Comparison of ENCODE assay signal across 8 cellular contexts in genomic region chr12:120116443-120116791, GRCh38. TPM values are rescaled to one million over a fixed set of nuclear protein-coding genes. Genes with fewer than 3 reads are reported as not detected.
A peak's percentile ranks its signal among the peaks of the same experiment; 100 is the strongest.
DNase-seq lines count a peak whose midpoint lies in the region; ATAC-seq, FAIRE-seq and TF ChIP-seq lines count a peak whose summit lies in the region.

Gene RAB35, minus strand, starts transcription at chr12:120116753. Its CDS starts 103 bp downstream, at chr12:120116650.

- peak; percentile 0 for ATAC-seq in HG03108 (IDR thresholded peaks at IDR 0.05; ENCODE audit: unreplicated experiment)
- ATAC-seq in K562 = no peak
- ATAC-seq in HG02840 (IDR thresholded peaks at IDR 0.05; ENCODE audit: low FRiP score, unreplicated experiment) = no peak

- H3K4me3 ChIP-seq in BE2C (ENCODE audit: low read depth, low read length) (peak within 1 kb of the TSS; percentile 91), K562 (peak within 1 kb of the TSS; percentile 75), kidney epithelial cell (ENCODE audit: low read depth, low read length) (peak within 1 kb of the TSS; percentile 61)

- H3K36me3 ChIP-seq in BE2C = peaks cover 15% of the 10 kb centered on the region
- H3K36me3 ChIP-seq in K562 (ENCODE audit: control insufficient read depth, insufficient read depth, low read length) = peaks cover 36% of the 10 kb centered on the region
- H3K36me3 ChIP-seq in kidney epithelial cell (ENCODE audit: control insufficient read depth, insufficient read depth, low read length) = no peaks in the 10 kb centered on the region

- TF ChIP-seq RAD21 in K562 (CRISPR knock-in tag; conservative IDR thresholded peaks at IDR 0.05 in 1 of 2, IDR thresholded peaks at IDR 0.05 in 1 of 2) = no peak

- H3K79me2 ChIP-seq in K562 (ENCODE audit: control insufficient read depth, insufficient read depth, low read length) = peaks cover 71% of the 10 kb centered on the region

- no TSS peak for BruUV-seq in K562 (replicated peaks; lab: Mats Ljungman, UMichigan)

- peak within 1 kb of the TSS; percentile 77 to 96 for H3K9ac ChIP-seq in K562 (ENCODE audit: insufficient read depth in 1 of 2, low read depth in 2 of 2, low read length in 2 of 2)

- 2% methylated on average over 9 of the region's 49 CpGs for WGBS in K562 (ENCODE audit: insufficient coverage, low coverage, missing lambda C conversion rate)

- CTCF ChIA-PET in K562 (lab: Yijun Ruan, JAX; ENCODE audit: low intra/inter-chr PET ratio) = no interaction called here

- H2AFZ ChIP-seq in K562 (ENCODE audit: low read depth, low read length) = peak within 1 kb of the TSS; percentile 92

- TF ChIP-seq EP300 in K562 (IDR thresholded peaks at IDR 0.05; ENCODE audit: low read length) = peak; percentile 19; the same call in 1 of the 2 replicates

- no peak for FAIRE-seq in K562 (lab: Jason Lieb, UNC)

- H3K4me1 ChIP-seq in BE2C (peaks cover 5% of the 10 kb centered on the region; the same call in 1 of the 2 replicates), K562 (replicated peaks in 1 of 2; ENCODE audit: control insufficient read depth in 2 of 2, insufficient read depth in 2 of 2, low read length in 2 of 2) (peaks cover 15 to 32% of the 10 kb centered on the region in 2 experiments; a peak in 4 of 5 replicates)

- H4K20me1 ChIP-seq in K562 (replicated peaks; ENCODE audit: control insufficient read depth, insufficient read depth, low read length) = peaks cover 10% of the 10 kb centered on the region; the same call in 1 of the 2 replicates

- H3K4me2 ChIP-seq in K562 (ENCODE audit: insufficient read depth, low read length) = peak within 1 kb of the TSS; percentile 97

- peaks cover 6% of the 10 kb centered on the region for H3K9me1 ChIP-seq in K562 (ENCODE audit: control insufficient read depth, insufficient read depth, low read length)

- H3K27me3 ChIP-seq in BE2C (no peaks in the 10 kb centered on the region), K562 (ENCODE audit: control insufficient read depth in 2 of 2, insufficient read depth in 2 of 2, low read length in 2 of 2) (no peaks in the 10 kb centered on the region), kidney epithelial cell (ENCODE audit: control insufficient read depth, insufficient read depth, low read length) (no peaks in the 10 kb centered on the region)

- intact Hi-C loops in K562 (cut with micrococcal nuclease) = loop anchor here (10.0 kb wide), 1 partner anchor 178 kb away; the partner anchor contains the start of genes RNU4-1 and RNU4-2

- no peak for TF ChIP-seq POLR2A in K562 (conservative IDR thresholded peaks at IDR 0.05)

- TF ChIP-seq CTCF in BE2C (IDR thresholded peaks at IDR 0.05; ENCODE audit: low read depth, low read length) (no peak), K562 (IDR thresholded peaks at IDR 0.05 in 2 of 3, conservative IDR thresholded peaks at IDR 0.05 in 1 of 3; ENCODE audit: insufficient read depth in 2 of 3, low read depth in 1 of 3, low read length in 3 of 3) (no peak), kidney epithelial cell (IDR thresholded peaks at IDR 0.05; ENCODE audit: insufficient read depth, low read length, poor library complexity, severe bottlenecking) (no peak), subcutaneous adipose tissue (IDR thresholded peaks at IDR 0.05; ENCODE audit: low read depth) (no peak)

- DNase-seq in BE2C = no peak
- peak in 1 of 4 experiments; percentile 69 for DNase-seq in K562 (ENCODE audit: extremely low read depth in 1 of 4, low spot score in 3 of 4)
- no peak for DNase-seq in kidney epithelial cell (ENCODE audit: low read depth)
- DNase-seq in OCI-M2 (lab: John Stamatoyannopoulos, UW; ENCODE audit: unreplicated experiment) = no peak
- no peak for DNase-seq in GM03348 (ENCODE audit: low spot score)

- H3K27ac ChIP-seq in K562 (ENCODE audit: extremely low read depth, low read depth, low read length) = peak within 1 kb of the TSS; percentile 71

- POLR2A ChIA-PET in K562 (lab: Yijun Ruan, JAX) = interaction anchor here (0.7 to 6.8 kb wide), 10 partner anchors 9 to 175 kb away, joined by 3 to 54 read pairs (median 6); partner anchors contain the start of genes RNU4-1, RNU4-2 and RPLP0

- in situ Hi-C loops in K562 (cut with MboI) = no loop called here

- H3K9me3 ChIP-seq in BE2C (no peaks in the 10 kb centered on the region), K562 (replicated peaks; ENCODE audit: control insufficient read depth, insufficient read depth, low read depth, low read length) (no peaks in the 10 kb centered on the region)

TF ChIP-seq in K562, 482 proteins besides CTCF, POLR2A, EP300 and RAD21 (continues in another document):
- peak; percentile 55; the same call in 1 of the 2 replicates for TF ChIP-seq ELF1 (tag; IDR thresholded peaks at IDR 0.05)
- 0 out of 2 replicates have a peak, but pooled peaks have one; percentile 30 for TF ChIP-seq PHF8 (IDR thresholded peaks at IDR 0.05; ENCODE audit: borderline replicate concordance, low read length)
- TF ChIP-seq RBBP5 (IDR thresholded peaks at IDR 0.05; ENCODE audit: borderline replicate concordance, insufficient read depth, low read length, poor library complexity, severe bottlenecking) = peak; percentile 2
- TF ChIP-seq HMBOX1 (IDR thresholded peaks at IDR 0.05) = no peak
- 0 out of 4 replicates have a peak, but pooled peaks of 1 of the 2 experiments have one; percentile 23 for TF ChIP-seq ETV6 (IDR thresholded peaks at IDR 0.05; ENCODE audit: borderline replicate concordance in 1 of 2, low read depth in 2 of 2, low read length in 1 of 2)
- TF ChIP-seq ETV6 (CRISPR knock-in tag; IDR thresholded peaks at IDR 0.05; ENCODE audit: borderline replicate concordance) = no peak
- TF ChIP-seq ZNF274 (IDR thresholded peaks at IDR 0.05; ENCODE audit: borderline replicate concordance, low read depth, low read length) = no peak
- TF ChIP-seq GABPA (tag; conservative IDR thresholded peaks at IDR 0.05; ENCODE audit: low read depth) = peak; percentile 78
- TF ChIP-seq ZBTB11 (CRISPR knock-in tag; IDR thresholded peaks at IDR 0.05) = peak in 1 of 3 experiments; percentile 81; a peak in 2 of 6 replicates
- no peak; a peak in 1 of 4 replicates for TF ChIP-seq MAZ (CRISPR knock-in tag; conservative IDR thresholded peaks at IDR 0.05 in 1 of 2, IDR thresholded peaks at IDR 0.05 in 1 of 2)

RNA-seq across cellular contexts. Expression of gene RAB35, which starts in this region (rescaled TPM):
- polyA plus RNA-seq in BE2C (2012; ENCODE audit: insufficient read depth, insufficient read length, low read depth) = 176 TPM
- 15.2 and 30.6 TPM in 2 replicates for total RNA-seq in K562 (2011; cell fraction: chromatin; rRNA removed; ENCODE audit: low replicate concordance)
- 19.2 and 20.5 TPM in 2 replicates for total RNA-seq in K562 (2011; cell fraction: nucleolus; rRNA removed)
- 14.8 and 17.9 TPM in 2 replicates for total RNA-seq in K562 (2011; cell fraction: nucleoplasm; rRNA removed)
- 38.9 and 47.9 TPM in 2 replicates for total RNA-seq in K562 (2014; rRNA removed)
- 19.5 and 22.9 TPM in 2 replicates for total RNA-seq in K562 (2014; rRNA removed; fragmentation: Illumina TruSeq; extraction: Trizol)
- total RNA-seq in K562 (2015; rRNA removed; fragmentation: Illumina TruSeq; extraction: Trizol) = 36.0 and 36.6 TPM in 2 replicates
- 66.8 and 76.3 TPM in 2 replicates for total RNA-seq in K562 (2021)
- polyA plus RNA-seq in K562 (2011; rRNA removed) = 32.4 and 45.4 TPM in 2 replicates
- polyA plus RNA-seq in K562 (2011; cell fraction: cytosol; rRNA removed) = 39.4 and 72.9 TPM in 2 replicates
- 23.4 and 33.0 TPM in 2 replicates for polyA plus RNA-seq in K562 (2011; cell fraction: nucleus; rRNA removed)
- 42.4 and 50.7 TPM in 2 replicates for polyA plus RNA-seq in K562 (2012)
- polyA plus RNA-seq in K562 (2014; fragmentation: Illumina TruSeq; extraction: Trizol) = 42.0 and 54.4 TPM in 2 replicates
- polyA plus RNA-seq in K562 (2014; fragmentation: Nextera tagmentation; extraction: Ambion mirVana) = under 1 TPM; 0.65 to 0.94 TPM
- 49.1 and 50.6 TPM in 2 replicates for polyA plus RNA-seq in K562 (2014; rRNA removed)
- 50.9 and 115 TPM in 2 replicates for polyA minus RNA-seq in K562 (2011; rRNA and poly(A)+ RNA removed)
- 29.8 and 41.0 TPM in 2 replicates for polyA minus RNA-seq in K562 (2011; cell fraction: cytosol; rRNA and poly(A)+ RNA removed)
- 6.7 and 6.9 TPM in 2 replicates for polyA minus RNA-seq in K562 (2011; cell fraction: nucleus; rRNA and poly(A)+ RNA removed)
- total RNA-seq in kidney epithelial cell = 29.3 and 32.8 TPM in 2 replicates
- total RNA-seq in subcutaneous adipose tissue = 10 to 100 TPM; 17.5 to 28.2 (median 21.9) TPM
